In the genomic region with DNA sequence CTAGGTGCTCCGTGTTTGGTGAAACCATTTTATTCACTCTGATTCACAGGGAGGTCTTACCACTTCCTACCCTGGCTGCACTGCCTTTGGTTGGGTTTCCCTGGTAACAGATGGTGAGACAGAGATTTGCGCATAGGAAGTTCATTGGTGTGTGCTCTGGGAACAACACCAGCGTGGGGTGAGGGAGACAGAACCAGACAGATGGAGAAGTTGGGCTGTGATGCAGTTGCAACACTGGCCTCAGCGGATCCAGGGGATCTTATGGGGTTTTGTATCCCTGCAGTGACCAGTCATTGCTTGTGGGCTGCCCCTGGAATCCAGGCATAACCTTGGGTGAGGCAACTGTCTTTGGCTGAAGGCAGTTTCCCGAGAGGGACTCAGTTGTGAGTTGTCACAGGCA, we compare ENCODE assay signal across 1 cellular context.
TF ChIP-seq lines count a peak whose summit lies in the region.

No MANE protein-coding gene starts in this region.

TF ChIP-seq in SK-N-SH treated with all-trans-retinoic acid at 6 μM for 48 hours, 23 proteins besides CTCF, POLR2A, EP300 and RAD21:
- TF ChIP-seq, protein P1, sequence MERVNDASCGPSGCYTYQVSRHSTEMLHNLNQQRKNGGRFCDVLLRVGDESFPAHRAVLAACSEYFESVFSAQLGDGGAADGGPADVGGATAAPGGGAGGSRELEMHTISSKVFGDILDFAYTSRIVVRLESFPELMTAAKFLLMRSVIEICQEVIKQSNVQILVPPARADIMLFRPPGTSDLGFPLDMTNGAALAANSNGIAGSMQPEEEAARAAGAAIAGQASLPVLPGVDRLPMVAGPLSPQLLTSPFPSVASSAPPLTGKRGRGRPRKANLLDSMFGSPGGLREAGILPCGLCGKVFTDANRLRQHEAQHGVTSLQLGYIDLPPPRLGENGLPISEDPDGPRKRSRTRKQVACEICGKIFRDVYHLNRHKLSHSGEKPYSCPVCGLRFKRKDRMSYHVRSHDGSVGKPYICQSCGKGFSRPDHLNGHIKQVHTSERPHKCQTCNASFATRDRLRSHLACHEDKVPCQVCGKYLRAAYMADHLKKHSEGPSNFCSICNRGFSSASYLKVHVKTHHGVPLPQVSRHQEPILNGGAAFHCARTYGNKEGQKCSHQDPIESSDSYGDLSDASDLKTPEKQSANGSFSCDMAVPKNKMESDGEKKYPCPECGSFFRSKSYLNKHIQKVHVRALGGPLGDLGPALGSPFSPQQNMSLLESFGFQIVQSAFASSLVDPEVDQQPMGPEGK (CRISPR knock-in tag; IDR thresholded peaks at IDR 0.05; ENCODE audit: borderline replicate concordance) = no peak
- TF ChIP-seq ZFP3 (CRISPR knock-in tag; IDR thresholded peaks at IDR 0.05) = no peak
- TF ChIP-seq ZNF565 (CRISPR knock-in tag; conservative IDR thresholded peaks at IDR 0.05; ENCODE audit: low read depth) = no peak
- no peak for TF ChIP-seq ZC3H10 (CRISPR knock-in tag; IDR thresholded peaks at IDR 0.05)
- TF ChIP-seq ESRRG (CRISPR knock-in tag; IDR thresholded peaks at IDR 0.05) = no peak
- no peak for TF ChIP-seq ZFP30 (CRISPR knock-in tag; IDR thresholded peaks at IDR 0.05)
- no peak for TF ChIP-seq ISL1 (CRISPR knock-in tag; IDR thresholded peaks at IDR 0.05)
- no peak for TF ChIP-seq BACH2 (CRISPR knock-in tag; IDR thresholded peaks at IDR 0.05; ENCODE audit: borderline replicate concordance)
- TF ChIP-seq, protein P2, sequence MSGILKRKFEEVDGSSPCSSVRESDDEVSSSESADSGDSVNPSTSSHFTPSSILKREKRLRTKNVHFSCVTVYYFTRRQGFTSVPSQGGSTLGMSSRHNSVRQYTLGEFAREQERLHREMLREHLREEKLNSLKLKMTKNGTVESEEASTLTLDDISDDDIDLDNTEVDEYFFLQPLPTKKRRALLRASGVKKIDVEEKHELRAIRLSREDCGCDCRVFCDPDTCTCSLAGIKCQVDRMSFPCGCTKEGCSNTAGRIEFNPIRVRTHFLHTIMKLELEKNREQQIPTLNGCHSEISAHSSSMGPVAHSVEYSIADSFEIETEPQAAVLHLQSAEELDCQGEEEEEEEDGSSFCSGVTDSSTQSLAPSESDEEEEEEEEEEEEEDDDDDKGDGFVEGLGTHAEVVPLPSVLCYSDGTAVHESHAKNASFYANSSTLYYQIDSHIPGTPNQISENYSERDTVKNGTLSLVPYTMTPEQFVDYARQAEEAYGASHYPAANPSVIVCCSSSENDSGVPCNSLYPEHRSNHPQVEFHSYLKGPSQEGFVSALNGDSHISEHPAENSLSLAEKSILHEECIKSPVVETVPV (CRISPR knock-in tag; IDR thresholded peaks at IDR 0.05) = no peak
- TF ChIP-seq, protein P3, sequence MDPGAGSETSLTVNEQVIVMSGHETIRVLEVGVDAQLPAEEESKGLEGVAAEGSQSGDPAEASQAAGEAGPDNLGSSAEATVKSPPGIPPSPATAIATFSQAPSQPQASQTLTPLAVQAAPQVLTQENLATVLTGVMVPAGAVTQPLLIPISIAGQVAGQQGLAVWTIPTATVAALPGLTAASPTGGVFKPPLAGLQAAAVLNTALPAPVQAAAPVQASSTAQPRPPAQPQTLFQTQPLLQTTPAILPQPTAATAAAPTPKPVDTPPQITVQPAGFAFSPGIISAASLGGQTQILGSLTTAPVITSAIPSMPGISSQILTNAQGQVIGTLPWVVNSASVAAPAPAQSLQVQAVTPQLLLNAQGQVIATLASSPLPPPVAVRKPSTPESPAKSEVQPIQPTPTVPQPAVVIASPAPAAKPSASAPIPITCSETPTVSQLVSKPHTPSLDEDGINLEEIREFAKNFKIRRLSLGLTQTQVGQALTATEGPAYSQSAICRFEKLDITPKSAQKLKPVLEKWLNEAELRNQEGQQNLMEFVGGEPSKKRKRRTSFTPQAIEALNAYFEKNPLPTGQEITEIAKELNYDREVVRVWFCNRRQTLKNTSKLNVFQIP (CRISPR knock-in tag; IDR thresholded peaks at IDR 0.05; ENCODE audit: borderline replicate concordance, low read depth) = no peak
- no peak for TF ChIP-seq CSDC2 (CRISPR knock-in tag; IDR thresholded peaks at IDR 0.05)
- no peak for TF ChIP-seq SNAI2 (CRISPR knock-in tag; IDR thresholded peaks at IDR 0.05)
- no peak for TF ChIP-seq ZNF70 (CRISPR knock-in tag; IDR thresholded peaks at IDR 0.05)
